Comparison of ENCODE assay signal across 29 cellular contexts in genomic region chr14:33834101-33834955, GRCh38.
DNase-seq lines count a peak whose midpoint lies in the region; ATAC-seq lines count a peak whose summit lies in the region.
"Had no signal": no experiment of that assay in that cellular context is flagged by ENCODE, and none has a peak within 500 bp of the region (broad histone marks: within the 10 kb centered on the region; RNA-seq: fewer than 3 reads in every experiment).

No MANE protein-coding gene starts in this region.

- no peaks in the 10 kb centered on the region for H3K36me3 Mint-ChIP-seq in activated T-helper 17 cell treated with anti-CD3 and anti-CD28 coated beads, Interleukin-2, amount 50 U/mL, for 72 hours (ENCODE audit: low read depth)
- H3K36me3 Mint-ChIP-seq: immature natural killer cell; stimulated activated memory B cell treated with anti-CD40 and anti-IgM and Interleukin-4, amounts not matched to agents 10 μg/mL and 1 μg/mL and 100 μg/mL, for 72 hours had no signal

- H3K9me3 Mint-ChIP-seq in activated T-helper 17 cell treated with anti-CD3 and anti-CD28 coated beads, Interleukin-2, amount 50 U/mL, for 72 hours: no peaks in the 10 kb centered on the region

- in situ Hi-C loops in G401 (cut with HindIII; ENCODE audit: low sequenced_read_pairs): no loop called here

- ATAC-seq in GM18502 (IDR thresholded peaks at IDR 0.05; ENCODE audit: poor library complexity, unreplicated experiment) (peak; percentile 73), HG03196 (IDR thresholded peaks at IDR 0.05; ENCODE audit: unreplicated experiment) (no peak), HG02610 (IDR thresholded peaks at IDR 0.05; ENCODE audit: unreplicated experiment) (no peak)
- peak; percentile 70 for ATAC-seq in activated T-helper 17 cell treated with anti-CD3 and anti-CD28 coated beads, Interleukin-2, amount 50 U/mL, for 72 hours (replicated peaks)
- ATAC-seq: effector memory CD8-positive, alpha-beta T cell; esophagus mucosa; left lung; sciatic nerve; stimulated activated memory B cell treated with anti-CD40 and anti-IgM and Interleukin-4, amounts not matched to agents 10 μg/mL and 1 μg/mL and 100 μg/mL, for 72 hours; T-helper 17 cell had no signal

- peaks cover 15% of the 10 kb centered on the region for H3K4me1 Mint-ChIP-seq in activated T-helper 17 cell treated with anti-CD3 and anti-CD28 coated beads, Interleukin-2, amount 50 U/mL, for 72 hours
- H3K4me1 Mint-ChIP-seq: immature natural killer cell; stimulated activated memory B cell treated with anti-CD40 and anti-IgM and Interleukin-4, amounts not matched to agents 10 μg/mL and 1 μg/mL and 100 μg/mL, for 72 hours had no signal

- H3K4me3 Mint-ChIP-seq in activated T-helper 17 cell treated with anti-CD3 and anti-CD28 coated beads, Interleukin-2, amount 50 U/mL, for 72 hours: peak overlapping the region; percentile 0
- H3K4me3 Mint-ChIP-seq: effector memory CD8-positive, alpha-beta T cell; HFFc6; immature natural killer cell; stimulated activated memory B cell treated with anti-CD40 and anti-IgM and Interleukin-4, amounts not matched to agents 10 μg/mL and 1 μg/mL and 100 μg/mL, for 72 hours; T-helper 17 cell had no signal

- peak; percentile 41 for DNase-seq in G401 (ENCODE audit: low spot score)
- DNase-seq in iPS-NIHi7 (ENCODE audit: extremely low spot score): peak; percentile 29
- no peak for DNase-seq in GDM1 (lab: John Stamatoyannopoulos, UW)
- DNase-seq: activated CD4-positive, alpha-beta T cell treated with anti-CD3 and anti-CD28 coated beads for 1 hour; activated CD8-positive, alpha-beta memory T cell treated with anti-CD3 and anti-CD28 coated beads for 24 hours; activated naive CD4-positive, alpha-beta T cell treated with anti-CD3 and anti-CD28 coated beads, Interleukin-2, amount 50 U/mL, for 16 hours; amniotic stem cell; C1 segment of cervical spinal cord; Caco-2; colonic mucosa; DMS79 treated with DMSO at 0.1 percent for 48 hours; effector memory CD8-positive, alpha-beta T cell; foreskin melanocyte; HFFc6; immature natural killer cell; IMR-90; NCI-H1417; NCI-H446; stimulated activated CD4-positive, alpha-beta T cell treated with anti-CD3 and anti-CD28 coated beads, Interleukin-4, amount 100 ng/mL, for 24 hours; T-helper 17 cell had no signal

- peak overlapping the region; percentile 36 for H3K27ac Mint-ChIP-seq in activated T-helper 17 cell treated with anti-CD3 and anti-CD28 coated beads, Interleukin-2, amount 50 U/mL, for 72 hours
- H3K27ac Mint-ChIP-seq: effector memory CD8-positive, alpha-beta T cell; HFFc6; immature natural killer cell; progenitor cell of endocrine pancreas; stimulated activated memory B cell treated with anti-CD40 and anti-IgM and Interleukin-4, amounts not matched to agents 10 μg/mL and 1 μg/mL and 100 μg/mL, for 72 hours; T-helper 17 cell had no signal

- H3K27me3 Mint-ChIP-seq in activated T-helper 17 cell treated with anti-CD3 and anti-CD28 coated beads, Interleukin-2, amount 50 U/mL, for 72 hours: no peaks in the 10 kb centered on the region
- H3K27me3 Mint-ChIP-seq: effector memory CD8-positive, alpha-beta T cell; progenitor cell of endocrine pancreas; stimulated activated memory B cell treated with anti-CD40 and anti-IgM and Interleukin-4, amounts not matched to agents 10 μg/mL and 1 μg/mL and 100 μg/mL, for 72 hours; T-helper 17 cell had no signal

Comparison
In these comparisons a context has a peak if more than half of its experiments do, and no peak if none do; other contexts are left out.
1. ATAC-seq: peak in GM18502 (single experiment) and activated T-helper 17 cell treated with anti-CD3 and anti-CD28 coated beads, Interleukin-2, amount 50 U/mL, for 72 hours (single experiment); none in HG03196 (single experiment) and HG02610 (single experiment).